Comparison of ENCODE assay signal across 10 cellular contexts in genomic region chr7:81111358-81111757, GRCh38.
DNase-seq lines count a peak whose midpoint lies in the region; ATAC-seq, FAIRE-seq and TF ChIP-seq lines count a peak whose summit lies in the region.
"Had no signal": no experiment of that assay in that cellular context is flagged by ENCODE, and none has a peak within 500 bp of the region (broad histone marks: within the 10 kb centered on the region; RNA-seq: fewer than 3 reads in every experiment).

No MANE protein-coding gene starts in this region.

- TF ChIP-seq POLR2A in H54 (IDR thresholded peaks at IDR 0.05; ENCODE audit: low read depth, low read length): no peak

- FAIRE-seq in H54 (lab: Jason Lieb, UNC): peak; percentile 94

- DNase-seq in H54 (ENCODE audit: insufficient read length, low spot score): peak; percentile 11
- DNase-seq in T1000 (lab: John Stamatoyannopoulos, UW): peak; percentile 5
- peak; percentile 90 for DNase-seq in glomerular visceral epithelial cell (ENCODE audit: extremely low spot score)
- peak; percentile 31 for DNase-seq in smooth muscle cell of the brain vasculature (ENCODE audit: low read depth, low spot score)
- DNase-seq in NCI-H2107 treated with DMSO at 0.1 percent for 48 hours (lab: John Stamatoyannopoulos, UW; ENCODE audit: unreplicated experiment): no peak
- DNase-seq: heart right ventricle, natural killer cell had no signal

- no peak for ATAC-seq in HG03460 (IDR thresholded peaks at IDR 0.05; ENCODE audit: unreplicated experiment)
- ATAC-seq in GM21528 (IDR thresholded peaks at IDR 0.05; ENCODE audit: low FRiP score, unreplicated experiment): no peak
- ATAC-seq in HG03442 (IDR thresholded peaks at IDR 0.05; ENCODE audit: unreplicated experiment): no peak
- ATAC-seq: heart right ventricle, natural killer cell had no signal
